In genomic region chr15:80988148-80988796, GRCh38 we compare ENCODE assay signal across 8 cellular contexts. TPM values are rescaled to one million over a fixed set of nuclear protein-coding genes. Genes with fewer than 3 reads are reported as not detected.
DNase-seq lines count a peak whose midpoint lies in the region; ATAC-seq and TF ChIP-seq lines count a peak whose summit lies in the region.

No MANE protein-coding gene starts in this region.

- WGBS in right lobe of liver (ENCODE audit: insufficient coverage, low coverage, low lambda C conversion rate, missing lambda C conversion rate): 43% methylated on average over 8 of the region's 8 CpGs
- 53 to 60% methylated on average over 8 of the region's 8 CpGs for WGBS in tibial nerve, 2 donors

- no peak for ATAC-seq in activated T-cell treated with anti-CD3 and anti-CD28 coated beads, Interleukin-2, amount 50 U/mL, for 72 hours (replicated peaks in 1 of 2)
- ATAC-seq in right lobe of liver: no peak

- TF ChIP-seq CTCF in astrocyte of the cerebellum (IDR thresholded peaks at IDR 0.05; ENCODE audit: low read depth, low read length, missing control alignments): no peak
- no peak for TF ChIP-seq CTCF in right lobe of liver (IDR thresholded peaks at IDR 0.05)
- no peak for TF ChIP-seq CTCF in tibial nerve (IDR thresholded peaks at IDR 0.05)

- no peaks in the 10 kb centered on the region for H3K27me3 Mint-ChIP-seq in activated T-cell treated with anti-CD3 and anti-CD28 coated beads, Interleukin-2, amount 50 U/mL, for 72 hours (ENCODE audit: low read depth)

- no peak for DNase-seq in activated T-cell treated with anti-CD3 and anti-CD28 coated beads, Interleukin-2, amount 50 U/mL, for 72 hours
- DNase-seq in activated T-cell treated with anti-CD3 and anti-CD28 coated beads, Interleukin-2, amount 50 U/mL, for 1 hour: no peak
- DNase-seq in astrocyte of the cerebellum (ENCODE audit: low read depth) (no peak), right lobe of liver (no peak), tibial nerve (ENCODE audit: low spot score in 2 of 2) (no peak), ACHN (no peak), EL (no peak), anterior cingulate cortex (lab: John Stamatoyannopoulos, UW) (no peak)

- peak overlapping the region; percentile 95 to 98 for H3K4me3 Mint-ChIP-seq in activated T-cell treated with anti-CD3 and anti-CD28 coated beads, Interleukin-2, amount 50 U/mL, for 72 hours

- peak overlapping the region; percentile 91 for H3K4me3 ChIP-seq in astrocyte of the cerebellum (ENCODE audit: low read depth, low read length)
- H3K4me3 ChIP-seq in right lobe of liver: peak overlapping the region; percentile 78 to 88 (median 82)
- peak overlapping the region; percentile 67 to 92 (median 79) for H3K4me3 ChIP-seq in tibial nerve

- H3K9me3 Mint-ChIP-seq in activated T-cell treated with anti-CD3 and anti-CD28 coated beads, Interleukin-2, amount 50 U/mL, for 72 hours: no peaks in the 10 kb centered on the region

- H3K36me3 Mint-ChIP-seq in activated T-cell treated with anti-CD3 and anti-CD28 coated beads, Interleukin-2, amount 50 U/mL, for 72 hours (ENCODE audit: insufficient read depth in 2 of 2): peaks cover 11 to 12% of the 10 kb centered on the region in 2 donors

- H3K4me1 Mint-ChIP-seq in activated T-cell treated with anti-CD3 and anti-CD28 coated beads, Interleukin-2, amount 50 U/mL, for 72 hours (ENCODE audit: low read depth): peaks cover 70% of the 10 kb centered on the region

- H3K4me1 ChIP-seq in right lobe of liver (peaks cover 0 to 15% (median 6%) of the 10 kb centered on the region in 4 donors), tibial nerve (peaks cover 0 to 72% (median 26%) of the 10 kb centered on the region in 4 donors)

- intact Hi-C loops in right lobe of liver (cut with DNase I): no loop called here

- H3K36me3 ChIP-seq in right lobe of liver: no peaks in the 10 kb centered on the region
- no peaks in the 10 kb centered on the region for H3K36me3 ChIP-seq in tibial nerve

- peak overlapping the region; percentile 92 for H3K27ac Mint-ChIP-seq in activated T-cell treated with anti-CD3 and anti-CD28 coated beads, Interleukin-2, amount 50 U/mL, for 72 hours

- in situ Hi-C loops in astrocyte of the cerebellum (cut with HindIII; ENCODE audit: low sequenced_read_pairs) (no loop called here), ACHN (cut with HindIII; ENCODE audit: low pct_ligation_motif_present, low pct_unique_long_range_greater_than_20kb, low sequenced_read_pairs) (no loop called here)

- no peaks in the 10 kb centered on the region for H3K27me3 ChIP-seq in right lobe of liver
- no peaks in the 10 kb centered on the region for H3K27me3 ChIP-seq in tibial nerve

- no peak for TF ChIP-seq POLR2A in right lobe of liver (IDR thresholded peaks at IDR 0.05)
- TF ChIP-seq POLR2A in tibial nerve (IDR thresholded peaks at IDR 0.05): no peak

- no peak for TF ChIP-seq EP300 in tibial nerve (IDR thresholded peaks at IDR 0.05)

- H3K9me3 ChIP-seq in right lobe of liver (no peaks in the 10 kb centered on the region), tibial nerve (no peaks in the 10 kb centered on the region)

- H3K27ac ChIP-seq in right lobe of liver (no peak overlapping the region), tibial nerve (peak overlapping the region in 2 of 4 donors; percentile 90 to 95)

RNA-seq across cellular contexts. Expression of gene MESD, which starts 1.3 kb away (rescaled TPM):
- total RNA-seq in activated T-cell treated with anti-CD3 and anti-CD28 coated beads, Interleukin-2, amount 50 U/mL, for 72 hours: 10 to 100 TPM; 19.6 to 23.8 TPM
- total RNA-seq in right lobe of liver: 10 to 100 TPM; 10.8 to 16.7 (median 14.6) TPM
- total RNA-seq in tibial nerve: 10 to 100 TPM; 21.2 to 43.8 (median 35.1) TPM

RNA-seq across cellular contexts. Expression of gene TLNRD1, which starts 12.5 kb away (rescaled TPM):
- 10 to 100 TPM; 11.3 to 17.2 TPM for total RNA-seq in activated T-cell treated with anti-CD3 and anti-CD28 coated beads, Interleukin-2, amount 50 U/mL, for 72 hours
- total RNA-seq in right lobe of liver (1 to 10 TPM; 3.0 to 7.4 (median 5.5) TPM), tibial nerve (10 to 100 TPM; 18.8 to 46.5 (median 30.0) TPM)
